Comparison of ENCODE assay signal across 8 cellular contexts in genomic region chr12:21502164-21502496, GRCh38. TPM values are rescaled to one million over a fixed set of nuclear protein-coding genes. Genes with fewer than 3 reads are reported as not detected.
DNase-seq lines count a peak whose midpoint lies in the region; ATAC-seq and TF ChIP-seq lines count a peak whose summit lies in the region.

No MANE protein-coding gene starts in this region.

- no peaks in the 10 kb centered on the region for H3K9me3 ChIP-seq in endocrine pancreas (ENCODE audit: control insufficient read depth, low read length)
- H3K9me3 ChIP-seq in naive thymus-derived CD4-positive, alpha-beta T cell (ENCODE audit: control insufficient read depth in 2 of 3, low read length in 3 of 3) = no peaks in the 10 kb centered on the region

- TF ChIP-seq CTCF in nephron progenitor cell (IDR thresholded peaks at IDR 0.05) = no peak

- peak overlapping the region; percentile 94 for H3K4me3 ChIP-seq in endocrine pancreas (ENCODE audit: control insufficient read depth, insufficient read depth, low read length)
- peak overlapping the region; percentile 68 for H3K4me3 ChIP-seq in naive thymus-derived CD4-positive, alpha-beta T cell (ENCODE audit: low read length)

- H3K27ac ChIP-seq in naive thymus-derived CD4-positive, alpha-beta T cell (ENCODE audit: low read depth, low read length) = peak overlapping the region; percentile 87

- H3K27ac Mint-ChIP-seq in naive thymus-derived CD4-positive, alpha-beta T cell = no peak overlapping the region
- H3K27ac Mint-ChIP-seq in nephron progenitor cell = no peak overlapping the region

- intact Hi-C loops in naive thymus-derived CD4-positive, alpha-beta T cell (cut with micrococcal nuclease) = loop anchor here (1.0 to 10.0 kb wide), 3 partner anchors 9 to 1123 kb away; partner anchors contain the start of genes ETNK1 (in 1 of the 2) and ST8SIA1 (in 1 of the 2)

- H3K9ac ChIP-seq in endocrine pancreas (ENCODE audit: control insufficient read depth, insufficient read depth, low read length) = peak overlapping the region; percentile 99

- no peak overlapping the region for H3K4me3 Mint-ChIP-seq in naive thymus-derived CD4-positive, alpha-beta T cell
- no peak overlapping the region for H3K4me3 Mint-ChIP-seq in nephron progenitor cell

- H3K27me3 ChIP-seq in endocrine pancreas (ENCODE audit: control insufficient read depth, insufficient read depth, low read length) = no peaks in the 10 kb centered on the region
- no peaks in the 10 kb centered on the region for H3K27me3 ChIP-seq in naive thymus-derived CD4-positive, alpha-beta T cell (ENCODE audit: control insufficient read depth in 2 of 2, insufficient read depth in 2 of 2, low read length in 2 of 2)

- POLR2A ChIA-PET in naive thymus-derived CD4-positive, alpha-beta T cell (lab: Charles Lee) = interaction anchor here (0.7 to 2.2 kb wide), 15 partner anchors 8 to 1042 kb away, joined by 3 to 25 read pairs (median 3); partner anchors contain the start of genes C2CD5, LDHB and PYROXD1

- H3K9me3 Mint-ChIP-seq in naive thymus-derived CD4-positive, alpha-beta T cell = no peaks in the 10 kb centered on the region
- no peaks in the 10 kb centered on the region for H3K9me3 Mint-ChIP-seq in nephron progenitor cell

- CTCF ChIA-PET in naive thymus-derived CD4-positive, alpha-beta T cell (lab: Charles Lee) = interaction anchor here (1.7 kb wide), 1 partner anchor 177 kb away, joined by 11 read pairs; no protein-coding TSS in a partner anchor

- peaks cover 0 to 19% (median 9%) of the 10 kb centered on the region in 5 donors for H3K36me3 Mint-ChIP-seq in naive thymus-derived CD4-positive, alpha-beta T cell
- H3K36me3 Mint-ChIP-seq in nephron progenitor cell (ENCODE audit: low read depth) = peaks cover 8% of the 10 kb centered on the region

- ATAC-seq in HG03039 (IDR thresholded peaks at IDR 0.05; ENCODE audit: unreplicated experiment) = peak; percentile 2
- no peak for ATAC-seq in naive thymus-derived CD4-positive, alpha-beta T cell

- no peaks in the 10 kb centered on the region for H3K36me3 ChIP-seq in endocrine pancreas (ENCODE audit: control insufficient read depth, insufficient read depth, low read length)
- peaks cover 0 to 18% (median 0%) of the 10 kb centered on the region in 3 experiments for H3K36me3 ChIP-seq in naive thymus-derived CD4-positive, alpha-beta T cell (ENCODE audit: control insufficient read depth in 2 of 3, insufficient read depth in 3 of 3, low read length in 3 of 3)

- H3K4me1 Mint-ChIP-seq in naive thymus-derived CD4-positive, alpha-beta T cell = peaks cover 30 to 63% (median 55%) of the 10 kb centered on the region in 7 donors
- H3K4me1 Mint-ChIP-seq in nephron progenitor cell = peaks cover 23% of the 10 kb centered on the region

- H3K4me1 ChIP-seq in endocrine pancreas (ENCODE audit: control insufficient read depth, insufficient read depth, low read length) = peaks cover 8% of the 10 kb centered on the region
- H3K4me1 ChIP-seq in naive thymus-derived CD4-positive, alpha-beta T cell (ENCODE audit: control insufficient read depth in 2 of 2, insufficient read depth in 2 of 2, low read length in 2 of 2) = peaks cover 20 to 25% of the 10 kb centered on the region in 2 donors

- no peaks in the 10 kb centered on the region for H3K27me3 Mint-ChIP-seq in naive thymus-derived CD4-positive, alpha-beta T cell
- H3K27me3 Mint-ChIP-seq in nephron progenitor cell (ENCODE audit: low read depth, poor library complexity) = no peaks in the 10 kb centered on the region

- DNase-seq in NCI-H524 (lab: John Stamatoyannopoulos, UW) (peak; percentile 2 to 35), NCI-H524 treated with DMSO at 0.1 percent for 48 hours (lab: John Stamatoyannopoulos, UW) (no peak), T-helper 1 cell (peak in 3 of 5 donors; percentile 14 to 35 (median 19)), nephron progenitor cell (no peak), NCI-H1092 treated with DMSO at 0.1 percent for 48 hours (lab: John Stamatoyannopoulos, UW) (no peak)
- peak in 4 of 9 donors; percentile 36 to 47 (median 40) for DNase-seq in naive thymus-derived CD4-positive, alpha-beta T cell

RNA-seq across cellular contexts. Expression of gene GOLT1B, which starts 0.5 kb away (rescaled TPM):
- 10 to 100 TPM; 25.8 to 42.5 (median 31.7) TPM for total RNA-seq in naive thymus-derived CD4-positive, alpha-beta T cell
- polyA plus RNA-seq in naive thymus-derived CD4-positive, alpha-beta T cell = 10 to 100 TPM; 20.8 to 21.3 TPM

RNA-seq across cellular contexts. Expression of gene RECQL, which starts 0.7 kb away (rescaled TPM):
- 10 to 100 TPM; 19.4 to 77.7 (median 43.2) TPM for total RNA-seq in naive thymus-derived CD4-positive, alpha-beta T cell
- polyA plus RNA-seq in naive thymus-derived CD4-positive, alpha-beta T cell = 10 to 100 TPM; 49.1 to 59.7 TPM

RNA-seq across cellular contexts. Expression of gene SPX, which starts 24.0 kb away (rescaled TPM):
- under 1 TPM; 0.16 to 0.69 (median 0.44) TPM for total RNA-seq in naive thymus-derived CD4-positive, alpha-beta T cell
- polyA plus RNA-seq in naive thymus-derived CD4-positive, alpha-beta T cell = under 1 TPM in 1 of 2 donors, not detected in 1; 0.54 TPM

Comparison
In these comparisons a context has a peak if more than half of its experiments do, and no peak if none do; other contexts are left out.
1. DNase-seq: peak in NCI-H524 (2 of 2) and T-helper 1 cell (3 of 5); none in NCI-H524 treated with DMSO at 0.1 percent for 48 hours (single experiment), nephron progenitor cell (single experiment) and NCI-H1092 treated with DMSO at 0.1 percent for 48 hours (single experiment).